In genomic region chr13:19959831-19960672, GRCh38 we compare ENCODE assay signal across 8 cellular contexts. TPM values are rescaled to one million over a fixed set of nuclear protein-coding genes. Genes with fewer than 3 reads are reported as not detected.
DNase-seq lines count a peak whose midpoint lies in the region; ATAC-seq and TF ChIP-seq lines count a peak whose summit lies in the region.

No MANE protein-coding gene starts in this region.

- POLR2A ChIA-PET in CD8-positive, alpha-beta T cell (lab: Charles Lee) = interaction anchor here (1.0 to 1.8 kb wide), 2 partner anchors 96 to 98 kb away, joined by 4 to 12 read pairs; partner anchors contain the start of gene ZMYM5
- POLR2A ChIA-PET in activated CD8-positive, alpha-beta T cell treated with anti-CD3 and anti-CD28 coated beads for 36 hours (lab: Charles Lee) = interaction anchor here (0.6 kb wide), 1 partner anchor 25 kb away, joined by 3 read pairs; no protein-coding TSS in a partner anchor

- ATAC-seq in CD8-positive, alpha-beta T cell = peak; percentile 50
- peak; percentile 41 for ATAC-seq in GM19452 (IDR thresholded peaks at IDR 0.05; ENCODE audit: unreplicated experiment)
- ATAC-seq in activated CD8-positive, alpha-beta T cell treated with anti-CD3 and anti-CD28 coated beads for 36 hours = peak; percentile 58

- H3K36me3 Mint-ChIP-seq in CD8-positive, alpha-beta T cell = peaks cover 28% of the 10 kb centered on the region
- peaks cover 31% of the 10 kb centered on the region for H3K36me3 Mint-ChIP-seq in activated CD8-positive, alpha-beta T cell treated with anti-CD3 and anti-CD28 coated beads for 36 hours (ENCODE audit: low read depth)

- DNase-seq in CD8-positive, alpha-beta T cell = peak; percentile 69 to 93 (median 81)
- peak; percentile 77 to 94 for DNase-seq in HL-60 (ENCODE audit: low read depth in 1 of 2, low spot score in 1 of 2)
- peak; percentile 94 for DNase-seq in NCI-H82 treated with DMSO at 0.1 percent for 48 hours (lab: John Stamatoyannopoulos, UW; ENCODE audit: unreplicated experiment)
- DNase-seq in activated CD8-positive, alpha-beta T cell treated with anti-CD3 and anti-CD28 coated beads for 36 hours = peak; percentile 93
- DNase-seq in effector CD4-positive, alpha-beta T cell = peak; percentile 83
- DNase-seq in lung microvascular endothelial cell (ENCODE audit: low read depth in 2 of 2) = peak; percentile 92 to 94
- DNase-seq in stimulated activated CD4-positive, alpha-beta T cell treated with anti-CD3 and anti-CD28 coated beads, TNF-alpha, amount 100 ng/mL, for 48 hours (ENCODE audit: low read depth in 3 of 3) = peak; percentile 67 to 87 (median 74)

- TF ChIP-seq CTCF in CD8-positive, alpha-beta T cell (IDR thresholded peaks at IDR 0.05) = peak; percentile 94
- TF ChIP-seq CTCF in HL-60 (IDR thresholded peaks at IDR 0.05; ENCODE audit: insufficient read depth, low read length) = peak; percentile 84
- TF ChIP-seq CTCF in activated CD8-positive, alpha-beta T cell treated with anti-CD3 and anti-CD28 coated beads for 36 hours (IDR thresholded peaks at IDR 0.05) = peak; percentile 82

- no peaks in the 10 kb centered on the region for H3K9me3 Mint-ChIP-seq in CD8-positive, alpha-beta T cell
- H3K9me3 Mint-ChIP-seq in activated CD8-positive, alpha-beta T cell treated with anti-CD3 and anti-CD28 coated beads for 36 hours = peaks cover 2% of the 10 kb centered on the region

- peaks cover under 1% of the 10 kb centered on the region for H3K36me3 ChIP-seq in CD8-positive, alpha-beta T cell (ENCODE audit: insufficient read depth, low read length)

- CTCF ChIA-PET in CD8-positive, alpha-beta T cell (lab: Charles Lee) = interaction anchor here (0.7 to 1.1 kb wide), 8 partner anchors 9 to 188 kb away, joined by 3 to 10 read pairs (median 4); partner anchors contain the start of gene ZMYM5
- CTCF ChIA-PET in activated CD8-positive, alpha-beta T cell treated with anti-CD3 and anti-CD28 coated beads for 36 hours (lab: Charles Lee) = interaction anchor here (0.8 to 1.1 kb wide), 8 partner anchors 9 to 200 kb away, joined by 3 to 6 read pairs (median 4); partner anchors contain the start of genes GJA3 and ZMYM5

- H3K27me3 Mint-ChIP-seq in CD8-positive, alpha-beta T cell (ENCODE audit: low read depth) = no peaks in the 10 kb centered on the region
- H3K27me3 Mint-ChIP-seq in activated CD8-positive, alpha-beta T cell treated with anti-CD3 and anti-CD28 coated beads for 36 hours = no peaks in the 10 kb centered on the region

- H3K4me1 ChIP-seq in CD8-positive, alpha-beta T cell (ENCODE audit: insufficient read depth, low read length) = peaks cover 29% of the 10 kb centered on the region

- peak overlapping the region; percentile 98 for H3K27ac Mint-ChIP-seq in CD8-positive, alpha-beta T cell
- H3K27ac Mint-ChIP-seq in activated CD8-positive, alpha-beta T cell treated with anti-CD3 and anti-CD28 coated beads for 36 hours = peak overlapping the region; percentile 98

- H3K4me1 Mint-ChIP-seq in CD8-positive, alpha-beta T cell (ENCODE audit: low read depth) = peaks cover 45% of the 10 kb centered on the region
- peaks cover 32% of the 10 kb centered on the region for H3K4me1 Mint-ChIP-seq in activated CD8-positive, alpha-beta T cell treated with anti-CD3 and anti-CD28 coated beads for 36 hours (ENCODE audit: low read depth)

- no peaks in the 10 kb centered on the region for H3K27me3 ChIP-seq in CD8-positive, alpha-beta T cell (ENCODE audit: insufficient read depth, low read length)
- H3K27me3 ChIP-seq in HL-60 (ENCODE audit: insufficient read depth, poor library complexity, severe bottlenecking) = no peaks in the 10 kb centered on the region

- intact Hi-C loops in CD8-positive, alpha-beta T cell (cut with DNase I, micrococcal nuclease) = loop anchor here (1.0 to 10.0 kb wide), 13 partner anchors 18 to 1645 kb away; partner anchors contain the start of genes MICU2 (in 2 of the 2), GJA3 (in 1 of the 2), MPHOSPH8 (in 1 of the 2) and PSPC1 (in 1 of the 2)
- intact Hi-C loops in activated CD8-positive, alpha-beta T cell treated with anti-CD3 and anti-CD28 coated beads for 36 hours (cut with micrococcal nuclease) = loop anchor here (5.0 to 10.0 kb wide), 2 partner anchors 98 to 175 kb away; partner anchors contain the start of genes PSPC1 and ZMYM5

- peak overlapping the region; percentile 56 for H3K4me3 ChIP-seq in CD8-positive, alpha-beta T cell (ENCODE audit: low read depth, low read length)
- peak overlapping the region; percentile 81 for H3K4me3 ChIP-seq in HL-60 (replicated peaks; ENCODE audit: insufficient read depth, low read length)

- peak overlapping the region; percentile 59 for H3K27ac ChIP-seq in CD8-positive, alpha-beta T cell (ENCODE audit: low read depth, low read length)
- H3K27ac ChIP-seq in HL-60 (replicated peaks) = peak overlapping the region; percentile 96

- no peaks in the 10 kb centered on the region for H3K9me3 ChIP-seq in CD8-positive, alpha-beta T cell (ENCODE audit: low read length)

- H3K4me3 Mint-ChIP-seq in CD8-positive, alpha-beta T cell = peak overlapping the region; percentile 97
- H3K4me3 Mint-ChIP-seq in activated CD8-positive, alpha-beta T cell treated with anti-CD3 and anti-CD28 coated beads for 36 hours = peak overlapping the region; percentile 94

RNA-seq across cellular contexts. Expression of gene ZMYM2, which starts 1.5 kb away (rescaled TPM):
- total RNA-seq in CD8-positive, alpha-beta T cell = 100 to 1,000 TPM in 1 of 2 experiments, 10 to 100 TPM in 1; 95.2 to 101 TPM
- 10 to 100 TPM; 79.2 to 82.0 TPM for total RNA-seq in activated CD8-positive, alpha-beta T cell treated with anti-CD3 and anti-CD28 coated beads for 36 hours
- 27.0 and 41.5 TPM in 2 replicates for total RNA-seq in lung microvascular endothelial cell

Comparison
In these comparisons a context has a peak if more than half of its experiments do, and no peak if none do; other contexts are left out.
1. Peak in every context shown above with its lines: DNase-seq, ATAC-seq, H3K4me3 ChIP-seq and H3K27ac ChIP-seq.